8 cellular contexts compared by ENCODE assay signal in the genomic region with DNA sequence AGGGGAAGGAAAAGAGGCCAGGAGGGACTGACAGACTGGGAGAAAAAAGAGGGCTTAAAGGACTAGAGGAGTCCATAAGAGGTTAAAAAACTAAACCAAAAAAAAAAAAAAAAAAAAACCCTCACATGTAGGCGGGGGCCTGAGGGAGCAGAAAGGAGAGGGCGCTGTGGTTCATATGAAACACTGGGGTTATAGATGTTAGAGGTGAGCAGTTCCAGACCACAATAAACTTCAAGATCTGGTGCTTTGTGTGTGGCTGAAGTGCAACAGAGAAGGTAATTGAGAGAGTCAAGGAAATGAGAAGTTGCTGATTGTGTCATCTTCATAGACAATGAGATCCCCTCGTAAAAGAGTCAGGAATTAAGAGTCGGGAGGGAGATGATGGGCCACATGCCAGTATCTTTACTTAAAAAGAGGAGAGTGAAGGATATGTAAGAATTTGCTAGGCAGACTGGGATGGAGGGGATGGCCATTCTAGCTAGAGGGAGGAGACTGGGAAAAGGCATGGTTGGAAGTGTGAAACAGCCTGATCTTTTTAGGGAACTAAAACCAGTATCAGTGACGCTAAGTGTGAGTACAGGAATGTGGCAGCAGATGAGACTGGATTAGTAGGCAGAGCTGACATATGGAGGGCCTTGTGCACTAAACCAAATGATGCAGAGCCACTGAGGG. TPM values are rescaled to one million over a fixed set of nuclear protein-coding genes. Genes with fewer than 3 reads are reported as not detected.
DNase-seq lines count a peak whose midpoint lies in the region; ATAC-seq lines count a peak whose summit lies in the region.

No MANE protein-coding gene starts in this region.

- no peaks in the 10 kb centered on the region for H3K27me3 Mint-ChIP-seq in activated CD4-positive, alpha-beta T cell treated with anti-CD3 and anti-CD28 coated beads, Interleukin-2, amount 10 ng/mL, durations not matched to agents 7 days and 5 days

- H3K4me1 Mint-ChIP-seq in activated CD4-positive, alpha-beta T cell treated with anti-CD3 and anti-CD28 coated beads, Interleukin-2, amount 10 ng/mL, durations not matched to agents 7 days and 5 days, result peaks cover 13% of the 10 kb centered on the region

- H3K27ac Mint-ChIP-seq in activated CD4-positive, alpha-beta T cell treated with anti-CD3 and anti-CD28 coated beads, Interleukin-2, amount 10 ng/mL, durations not matched to agents 7 days and 5 days, result no peak overlapping the region

- H3K9me3 Mint-ChIP-seq in activated CD4-positive, alpha-beta T cell treated with anti-CD3 and anti-CD28 coated beads, Interleukin-2, amount 10 ng/mL, durations not matched to agents 7 days and 5 days, result no peaks in the 10 kb centered on the region

- DNase-seq in activated CD8-positive, alpha-beta memory T cell treated with anti-CD3 and anti-CD28 coated beads, Interleukin-2, amount 50 U/mL, for 4 hours, result peak; percentile 17
- DNase-seq in activated CD8-positive, alpha-beta memory T cell treated with anti-CD3 and anti-CD28 coated beads for 24 hours, result no peak
- DNase-seq in activated CD4-positive, alpha-beta T cell treated with anti-CD3 and anti-CD28 coated beads, Interleukin-2, amount 10 ng/mL, durations not matched to agents 7 days and 5 days, result peak; percentile 40
- DNase-seq in stimulated activated CD8-positive, alpha-beta memory T cell treated with anti-CD3 and anti-CD28 coated beads, Interleukin-4, amount 100 ng/mL, for 48 hours, result peak; percentile 31
- no peak for DNase-seq in glomerular visceral epithelial cell (ENCODE audit: extremely low spot score)

- ATAC-seq in HG02973 (IDR thresholded peaks at IDR 0.05; ENCODE audit: unreplicated experiment), result peak; percentile 92
- ATAC-seq in GM18870 (IDR thresholded peaks at IDR 0.05; ENCODE audit: unreplicated experiment), result no peak
- ATAC-seq in HG03571 (IDR thresholded peaks at IDR 0.05; ENCODE audit: unreplicated experiment), result no peak

- H3K4me3 Mint-ChIP-seq in activated CD4-positive, alpha-beta T cell treated with anti-CD3 and anti-CD28 coated beads, Interleukin-2, amount 10 ng/mL, durations not matched to agents 7 days and 5 days, result no peak overlapping the region

- CTCF ChIA-PET in activated CD4-positive, alpha-beta T cell treated with anti-CD3 and anti-CD28 coated beads, Interleukin-2, amount 10 ng/mL, durations not matched to agents 7 days and 5 days (lab: Charles Lee), result interaction anchor here (1.4 kb wide), 1 partner anchor 17 kb away, joined by 3 read pairs; no protein-coding TSS in a partner anchor

- POLR2A ChIA-PET in activated CD4-positive, alpha-beta T cell treated with anti-CD3 and anti-CD28 coated beads, Interleukin-2, amount 10 ng/mL, durations not matched to agents 7 days and 5 days (lab: Charles Lee), result no interaction called here

- H3K36me3 Mint-ChIP-seq in activated CD4-positive, alpha-beta T cell treated with anti-CD3 and anti-CD28 coated beads, Interleukin-2, amount 10 ng/mL, durations not matched to agents 7 days and 5 days (ENCODE audit: low read depth), result no peaks in the 10 kb centered on the region

RNA-seq across cellular contexts. Expression of a gene that starts 18.4 kb away (rescaled TPM):
- total RNA-seq in activated CD4-positive, alpha-beta T cell treated with anti-CD3 and anti-CD28 coated beads, Interleukin-2, amount 10 ng/mL, durations not matched to agents 7 days and 5 days, result 100 to 1,000 TPM; 345 to 362 TPM

Comparison
In these comparisons a context has a peak if more than half of its experiments do, and no peak if none do; other contexts are left out.
1. DNase-seq: peak in activated CD8-positive, alpha-beta memory T cell treated with anti-CD3 and anti-CD28 coated beads, Interleukin-2, amount 50 U/mL, for 4 hours (single experiment), activated CD4-positive, alpha-beta T cell treated with anti-CD3 and anti-CD28 coated beads, Interleukin-2, amount 10 ng/mL, durations not matched to agents 7 days and 5 days (single experiment) and stimulated activated CD8-positive, alpha-beta memory T cell treated with anti-CD3 and anti-CD28 coated beads, Interleukin-4, amount 100 ng/mL, for 48 hours (single experiment); none in activated CD8-positive, alpha-beta memory T cell treated with anti-CD3 and anti-CD28 coated beads for 24 hours (single experiment) and glomerular visceral epithelial cell (single experiment).